ENCODE assay signal across 15 cellular contexts in the genomic region with DNA sequence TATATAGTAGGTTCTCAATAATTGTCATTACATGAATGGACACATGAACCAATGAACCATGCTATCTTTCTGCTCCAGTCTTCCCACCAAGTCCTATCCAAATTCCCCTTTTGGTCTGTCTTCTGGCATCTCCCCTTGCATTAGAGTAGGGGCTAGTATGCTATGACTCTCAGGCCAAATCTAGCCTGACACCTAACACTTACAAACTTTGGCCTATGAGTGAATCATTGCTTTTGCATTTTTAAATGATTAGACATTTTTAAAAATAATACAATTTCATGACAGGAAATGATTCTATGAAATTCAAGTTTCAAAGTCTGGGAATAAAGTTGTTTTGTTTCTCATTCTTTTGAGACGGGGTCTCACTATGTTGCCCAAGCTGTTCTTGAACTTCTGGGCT.
"Had no signal": no experiment of that assay in that cellular context is flagged by ENCODE, and none has a peak within 500 bp of the region (broad histone marks: within the 10 kb centered on the region; RNA-seq: fewer than 3 reads in every experiment).

No MANE protein-coding gene starts in this region.

- H3K36me3 ChIP-seq: adrenal gland, left lung, transverse colon, WERI-Rb-1 had no signal

- ATAC-seq: activated naive CD4-positive, alpha-beta T cell treated with anti-CD3 and anti-CD28 coated beads, Interleukin-2, amount 50 U/mL, for 72 hours; left lung had no signal

- H3K27ac Mint-ChIP-seq: activated naive CD4-positive, alpha-beta T cell treated with anti-CD3 and anti-CD28 coated beads, Interleukin-2, amount 50 U/mL, for 72 hours; mesothelial cell of epicardium; nephron progenitor cell; progenitor cell of endocrine pancreas; stimulated activated naive CD8-positive, alpha-beta T cell treated with anti-CD3 and anti-CD28 coated beads, Interleukin-15, Interleukin-2, amounts not matched to agents 100 ng/mL and 50 ng/mL, for 24 hours had no signal

- H3K27ac ChIP-seq: adrenal gland, coronary artery, left lung, skin epidermis, transverse colon, WERI-Rb-1 had no signal

- H3K27me3 ChIP-seq: adrenal gland, left lung, transverse colon had no signal

- H3K9me3 Mint-ChIP-seq: nephron progenitor cell; stimulated activated naive CD8-positive, alpha-beta T cell treated with anti-CD3 and anti-CD28 coated beads, Interleukin-15, Interleukin-2, amounts not matched to agents 100 ng/mL and 50 ng/mL, for 24 hours had no signal

- H3K4me1 ChIP-seq: adrenal gland, left lung, transverse colon had no signal

- H3K4me1 Mint-ChIP-seq: mesothelial cell of epicardium, nephron progenitor cell had no signal

- DNase-seq: activated CD4-positive, alpha-beta T cell treated with anti-CD3 and anti-CD28 coated beads, Interleukin-2, amount 50 U/mL, for 4 hours; activated gamma-delta T cell treated with Interleukin-2 at 50 U/mL for 16 hours; adrenal gland; caudate nucleus; left lung; nephron progenitor cell; occipital lobe; transverse colon; WERI-Rb-1 had no signal

- H3K4me3 Mint-ChIP-seq: mesothelial cell of epicardium; nephron progenitor cell; stimulated activated naive CD8-positive, alpha-beta T cell treated with anti-CD3 and anti-CD28 coated beads, Interleukin-15, Interleukin-2, amounts not matched to agents 100 ng/mL and 50 ng/mL, for 24 hours had no signal

- H3K27me3 Mint-ChIP-seq: progenitor cell of endocrine pancreas had no signal

- H3K9me3 ChIP-seq: adrenal gland, left lung, transverse colon had no signal

- H3K36me3 Mint-ChIP-seq: activated naive CD4-positive, alpha-beta T cell treated with anti-CD3 and anti-CD28 coated beads, Interleukin-2, amount 50 U/mL, for 72 hours; mesothelial cell of epicardium had no signal

- H3K4me3 ChIP-seq: adrenal gland, coronary artery, left lung, skin epidermis, transverse colon had no signal
